Comparison of ENCODE assay signal across 14 cellular contexts in the genomic region with DNA sequence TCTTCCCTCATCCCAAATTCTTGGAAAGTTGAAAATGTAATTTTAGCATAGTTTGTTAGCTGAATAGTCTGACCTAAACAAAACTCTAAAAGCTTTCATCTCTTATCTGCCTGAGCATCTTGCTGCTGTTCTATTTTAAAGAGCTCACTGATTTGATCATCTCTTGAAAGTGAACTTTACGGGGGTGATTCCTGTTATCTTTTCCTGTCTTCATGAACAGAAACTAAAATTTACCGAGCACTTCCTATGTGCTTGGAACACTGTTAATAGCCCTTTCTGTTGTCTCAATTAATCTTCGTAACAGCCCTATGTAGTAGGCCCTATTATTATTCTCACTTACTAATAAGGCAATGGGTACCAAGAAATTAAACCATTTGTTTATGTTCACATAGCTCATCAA. TPM values are rescaled to one million over a fixed set of nuclear protein-coding genes. Genes with fewer than 3 reads are reported as not detected.
A peak's percentile ranks its signal among the peaks of the same experiment; 100 is the strongest.
DNase-seq lines count a peak whose midpoint lies in the region; ATAC-seq and TF ChIP-seq lines count a peak whose summit lies in the region.
"Had no signal": no experiment of that assay in that cellular context is flagged by ENCODE, and none has a peak within 500 bp of the region (broad histone marks: within the 10 kb centered on the region; RNA-seq: fewer than 3 reads in every experiment).

No MANE protein-coding gene starts in this region.

- CTCF ChIA-PET in mammary epithelial cell (lab: Charles Lee; ENCODE audit: low non-redundant PET), result no interaction called here

- H3K4me2 ChIP-seq in mammary epithelial cell (ENCODE audit: insufficient read depth, low read depth, low read length), result peak overlapping the region; percentile 57

- POLR2A ChIA-PET in naive thymus-derived CD8-positive, alpha-beta T cell (lab: Charles Lee), result no interaction called here

- peak overlapping the region in 8 of 10 donors; percentile 4 to 63 (median 52) for H3K4me3 Mint-ChIP-seq in naive thymus-derived CD8-positive, alpha-beta T cell
- no peak overlapping the region for H3K4me3 Mint-ChIP-seq in activated T-helper 2 cell treated with anti-CD3 and anti-CD28 coated beads, Interferon-gamma antibody, Interleukin-2, Interleukin-4, amounts not matched to agents 10 μg/mL and 5 μg/mL and 100 μg/mL, durations not matched to agents 14 hours and 24 hours and 36 hours (ENCODE audit: low read depth)
- H3K4me3 Mint-ChIP-seq: endodermal cell had no signal

- no peaks in the 10 kb centered on the region for H3K27me3 ChIP-seq in mammary epithelial cell (ENCODE audit: insufficient read depth, low read length)
- H3K27me3 ChIP-seq: tibial artery had no signal

- no peaks in the 10 kb centered on the region for H3K9me3 ChIP-seq in mammary epithelial cell (replicated peaks; ENCODE audit: insufficient read depth, low read length)
- H3K9me3 ChIP-seq: tibial artery had no signal

- H3K79me2 ChIP-seq in mammary epithelial cell (ENCODE audit: insufficient read depth, low read length), result peaks cover 97% of the 10 kb centered on the region

- no peak overlapping the region for H2AFZ ChIP-seq in mammary epithelial cell (ENCODE audit: low read depth, low read length)

- in situ Hi-C loops in mammary epithelial cell (cut with MboI; ENCODE audit: low sequenced_read_pairs in 2 of 2), result no loop called here

- H3K27me3 Mint-ChIP-seq in naive thymus-derived CD8-positive, alpha-beta T cell, result peaks cover 2 to 11% (median 10%) of the 10 kb centered on the region in 5 donors
- peaks cover 19% of the 10 kb centered on the region for H3K27me3 Mint-ChIP-seq in activated T-helper 2 cell treated with anti-CD3 and anti-CD28 coated beads, Interferon-gamma antibody, Interleukin-2, Interleukin-4, amounts not matched to agents 10 μg/mL and 5 μg/mL and 100 μg/mL, durations not matched to agents 14 hours and 24 hours and 36 hours (ENCODE audit: low read depth)

- H3K9ac ChIP-seq in mammary epithelial cell (ENCODE audit: insufficient read depth, low read length), result no peak overlapping the region

- H3K9me3 Mint-ChIP-seq in naive thymus-derived CD8-positive, alpha-beta T cell, result no peaks in the 10 kb centered on the region
- H3K9me3 Mint-ChIP-seq in activated T-helper 2 cell treated with anti-CD3 and anti-CD28 coated beads, Interferon-gamma antibody, Interleukin-2, Interleukin-4, amounts not matched to agents 10 μg/mL and 5 μg/mL and 100 μg/mL, durations not matched to agents 14 hours and 24 hours and 36 hours, result no peaks in the 10 kb centered on the region
- H3K9me3 Mint-ChIP-seq: endodermal cell had no signal

- no peak for TF ChIP-seq CTCF in AG10803 (conservative IDR thresholded peaks at IDR 0.05; ENCODE audit: low read length)
- no peak for TF ChIP-seq CTCF in mammary epithelial cell (conservative IDR thresholded peaks at IDR 0.05 in 1 of 2, IDR thresholded peaks at IDR 0.05 in 1 of 2; ENCODE audit: extremely low read depth in 1 of 2, insufficient read depth in 1 of 2, low read depth in 1 of 2, low read length in 2 of 2)

- H3K4me1 Mint-ChIP-seq in naive thymus-derived CD8-positive, alpha-beta T cell, result peaks cover 0 to 12% (median 9%) of the 10 kb centered on the region in 4 donors
- H3K4me1 Mint-ChIP-seq in activated T-helper 2 cell treated with anti-CD3 and anti-CD28 coated beads, Interferon-gamma antibody, Interleukin-2, Interleukin-4, amounts not matched to agents 10 μg/mL and 5 μg/mL and 100 μg/mL, durations not matched to agents 14 hours and 24 hours and 36 hours (ENCODE audit: low read depth), result peaks cover 25% of the 10 kb centered on the region

- H3K36me3 ChIP-seq in mammary epithelial cell (ENCODE audit: insufficient read depth, low read length), result no peaks in the 10 kb centered on the region
- H3K36me3 ChIP-seq: tibial artery had no signal

- no peak for ATAC-seq in naive thymus-derived CD8-positive, alpha-beta T cell
- ATAC-seq in HG02642 (IDR thresholded peaks at IDR 0.05; ENCODE audit: poor library complexity, unreplicated experiment) (no peak), GM18867 (IDR thresholded peaks at IDR 0.05; ENCODE audit: unreplicated experiment) (no peak)

- H3K4me3 ChIP-seq in AG10803 (ENCODE audit: low read length) (peak overlapping the region; percentile 25), mammary epithelial cell (replicated peaks in 1 of 3; ENCODE audit: insufficient read depth in 1 of 3, low read depth in 2 of 3, low read length in 3 of 3) (no peak overlapping the region)
- H3K4me3 ChIP-seq: tibial artery had no signal

- WGBS in mammary epithelial cell (ENCODE audit: low coverage, missing lambda C conversion rate), result 86% methylated on average over 3 of the region's 3 CpGs

- H3K36me3 Mint-ChIP-seq in naive thymus-derived CD8-positive, alpha-beta T cell, result no peaks in the 10 kb centered on the region
- no peaks in the 10 kb centered on the region for H3K36me3 Mint-ChIP-seq in activated T-helper 2 cell treated with anti-CD3 and anti-CD28 coated beads, Interferon-gamma antibody, Interleukin-2, Interleukin-4, amounts not matched to agents 10 μg/mL and 5 μg/mL and 100 μg/mL, durations not matched to agents 14 hours and 24 hours and 36 hours (ENCODE audit: low read depth)

- DNase-seq in AG10803 (ENCODE audit: low read depth) (no peak), HCEC 1CT (peak; percentile 10), mammary epithelial cell (no peak), hepatic stellate cell (ENCODE audit: low spot score) (no peak)
- no peak for DNase-seq in naive thymus-derived CD8-positive, alpha-beta T cell
- DNase-seq in activated T-helper 2 cell treated with anti-CD3 and anti-CD28 coated beads, Interferon-gamma antibody, Interleukin-2, Interleukin-4, amounts not matched to agents 10 μg/mL and 5 μg/mL and 100 μg/mL, durations not matched to agents 14 hours and 24 hours and 36 hours (ENCODE audit: low spot score), result no peak
- DNase-seq: amygdala; Calu3; endodermal cell; occipital lobe; stimulated activated CD4-positive, alpha-beta T cell treated with anti-CD3 and anti-CD28 coated beads, Interleukin-4, amount 100 ng/mL, for 1 hour; tibial artery had no signal

- no peak overlapping the region for H3K27ac ChIP-seq in mammary epithelial cell (ENCODE audit: insufficient read depth, low read depth, low read length)
- H3K27ac ChIP-seq: tibial artery had no signal

- peaks cover 4% of the 10 kb centered on the region for H4K20me1 ChIP-seq in mammary epithelial cell (ENCODE audit: insufficient read depth, low read length)

- peaks cover 53% of the 10 kb centered on the region for H3K4me1 ChIP-seq in mammary epithelial cell (ENCODE audit: insufficient read depth, low read length)

- no TSS peak for BruUV-seq in mammary epithelial cell (replicated peaks; lab: Mats Ljungman, UMichigan)

- intact Hi-C loops in mammary epithelial cell (cut with micrococcal nuclease), result no loop called here
- intact Hi-C loops in activated T-helper 2 cell treated with anti-CD3 and anti-CD28 coated beads, Interferon-gamma antibody, Interleukin-2, Interleukin-4, amounts not matched to agents 10 μg/mL and 5 μg/mL and 100 μg/mL, durations not matched to agents 14 hours and 24 hours and 36 hours (cut with micrococcal nuclease), result loop anchor here (10.0 kb wide), 1 partner anchor 284 kb away; a partner anchor contains a TSS

- peak overlapping the region in 2 of 10 donors; percentile 11 to 61 for H3K27ac Mint-ChIP-seq in naive thymus-derived CD8-positive, alpha-beta T cell
- H3K27ac Mint-ChIP-seq in activated T-helper 2 cell treated with anti-CD3 and anti-CD28 coated beads, Interferon-gamma antibody, Interleukin-2, Interleukin-4, amounts not matched to agents 10 μg/mL and 5 μg/mL and 100 μg/mL, durations not matched to agents 14 hours and 24 hours and 36 hours, result no peak overlapping the region
- H3K27ac Mint-ChIP-seq: endodermal cell had no signal

- dilution Hi-C loops in mammary epithelial cell (cut with HindIII; ENCODE audit: low sequenced_read_pairs), result no loop called here

RNA-seq across cellular contexts. Expression of a gene that starts 12.3 kb away (rescaled TPM):
- total RNA-seq in mammary epithelial cell, result 100 to 1,000 TPM; 181 to 201 TPM
- polyA plus RNA-seq in mammary epithelial cell, result 87.4 TPM
- 304 TPM for polyA minus RNA-seq in mammary epithelial cell
- under 1 TPM; 0.03 to 0.08 TPM for total RNA-seq in naive thymus-derived CD8-positive, alpha-beta T cell
- polyA plus RNA-seq in naive thymus-derived CD8-positive, alpha-beta T cell, result under 1 TPM in 2 of 3 donors, not detected in 1; 0.07 to 0.10 TPM
- 4.8 and 5.9 TPM in 2 replicates for total RNA-seq in activated T-helper 2 cell treated with anti-CD3 and anti-CD28 coated beads, Interferon-gamma antibody, Interleukin-2, Interleukin-4, amounts not matched to agents 10 μg/mL and 5 μg/mL and 100 μg/mL, durations not matched to agents 14 hours and 24 hours and 36 hours

Comparison
In these comparisons a context has a peak if more than half of its experiments do, and no peak if none do; other contexts are left out.
1. RNA of a gene that starts 12.3 kb away (total RNA-seq): 181 to 201 TPM in mammary epithelial cell; 4.8 to 5.9 TPM in activated T-helper 2 cell treated with anti-CD3 and anti-CD28 coated beads, Interferon-gamma antibody, Interleukin-2, Interleukin-4, amounts not matched to agents 10 μg/mL and 5 μg/mL and 100 μg/mL, durations not matched to agents 14 hours and 24 hours and 36 hours and 0.03 to 0.08 TPM in naive thymus-derived CD8-positive, alpha-beta T cell; every median in the first group is over 10 times any median in the second.